ENCODE assay signal across 11 cellular contexts in genomic region chr7:139909379-139910050, GRCh38.
DNase-seq lines count a peak whose midpoint lies in the region; ATAC-seq and TF ChIP-seq lines count a peak whose summit lies in the region.
"Had no signal": no experiment of that assay in that cellular context is flagged by ENCODE, and none has a peak within 500 bp of the region (broad histone marks: within the 10 kb centered on the region; RNA-seq: fewer than 3 reads in every experiment).

No MANE protein-coding gene starts in this region.

- no peak overlapping the region for H3K4me2 ChIP-seq in neural cell (ENCODE audit: low read length)

- H3K9ac ChIP-seq in neural cell (ENCODE audit: low read length), result no peak overlapping the region

- H3F3A ChIP-seq in neural cell (ENCODE audit: insufficient read depth, low read length, poor library complexity, severe bottlenecking), result peaks cover 4% of the 10 kb centered on the region

- H3K9me3 ChIP-seq in neural cell (ENCODE audit: low read length), result no peaks in the 10 kb centered on the region
- H3K9me3 ChIP-seq: Peyer's patch, right atrium auricular region had no signal

- DNase-seq in COR-L47 (lab: John Stamatoyannopoulos, UW), result peak; percentile 74
- DNase-seq in NCI-H146 treated with DMSO at 0.1 percent for 48 hours (lab: John Stamatoyannopoulos, UW; ENCODE audit: unreplicated experiment), result peak; percentile 51
- DNase-seq in cardiac fibroblast (ENCODE audit: low read depth in 2 of 2), result peak; percentile 63 to 82
- no peak for DNase-seq in NCI-H446 treated with DMSO at 0.1 percent for 48 hours (lab: John Stamatoyannopoulos, UW)
- no peak for DNase-seq in DMS79 treated with DMSO at 0.1 percent for 48 hours (lab: John Stamatoyannopoulos, UW)
- DNase-seq: activated gamma-delta T cell, NCI-H2029, Peyer's patch had no signal

- H3K4me3 ChIP-seq in cardiac fibroblast (replicated peaks in 1 of 2; ENCODE audit: low read depth in 2 of 2, low read length in 2 of 2) (no peak overlapping the region), neural cell (ENCODE audit: low read length) (no peak overlapping the region)
- H3K4me3 ChIP-seq: Peyer's patch, right atrium auricular region had no signal

- no peaks in the 10 kb centered on the region for H3K79me2 ChIP-seq in neural cell (replicated peaks; ENCODE audit: insufficient read depth, low read length)

- ATAC-seq in GM19351 (IDR thresholded peaks at IDR 0.05; ENCODE audit: unreplicated experiment), result no peak

- H4K20me1 ChIP-seq in neural cell (ENCODE audit: insufficient read depth), result no peaks in the 10 kb centered on the region

- TF ChIP-seq EP300 in neural cell (conservative IDR thresholded peaks at IDR 0.05; ENCODE audit: poor library complexity, severe bottlenecking), result no peak

- TF ChIP-seq CTCF in cardiac fibroblast (IDR thresholded peaks at IDR 0.05; ENCODE audit: low read depth, low read length) (no peak), neural cell (IDR thresholded peaks at IDR 0.05; ENCODE audit: poor library complexity, severe bottlenecking) (no peak)

- H3K27me3 ChIP-seq in neural cell (ENCODE audit: insufficient read depth, low read depth, low read length), result no peaks in the 10 kb centered on the region
- H3K27me3 ChIP-seq: Peyer's patch, right atrium auricular region had no signal

- no peak for TF ChIP-seq RAD21 in neural cell (conservative IDR thresholded peaks at IDR 0.05)

- no peak overlapping the region for H3K27ac ChIP-seq in neural cell (ENCODE audit: low read length)
- H3K27ac ChIP-seq: Peyer's patch had no signal

- H3K36me3 ChIP-seq in neural cell (ENCODE audit: insufficient read depth, low read length), result no peaks in the 10 kb centered on the region
- H3K36me3 ChIP-seq: Peyer's patch, right atrium auricular region had no signal

- no peak overlapping the region for H2AFZ ChIP-seq in neural cell (ENCODE audit: low read depth, low read length)

- H3K9me2 ChIP-seq in neural cell (ENCODE audit: insufficient read depth, low read length), result no peaks in the 10 kb centered on the region

TF ChIP-seq in neural cell, 6 proteins besides CTCF, POLR2A, EP300 and RAD21:
- TF ChIP-seq EZH2 (IDR thresholded peaks at IDR 0.05; ENCODE audit: borderline replicate concordance, insufficient read depth, low read length, poor library complexity, severe bottlenecking) (no peak), POLR2AphosphoS5 (IDR thresholded peaks at IDR 0.05) (peak; percentile 93), TAF1 (IDR thresholded peaks at IDR 0.05; ENCODE audit: low read depth) (no peak)
TF ChIP-seq in neural cell: peak in this region for 1.

Comparison
In these comparisons a context has a peak if more than half of its experiments do, and no peak if none do; other contexts are left out.
1. DNase-seq: peak in COR-L47 (single experiment), NCI-H146 treated with DMSO at 0.1 percent for 48 hours (single experiment) and cardiac fibroblast (2 of 2); none in NCI-H446 treated with DMSO at 0.1 percent for 48 hours (single experiment) and DMS79 treated with DMSO at 0.1 percent for 48 hours (single experiment).